Comparison of ENCODE assay signal across 14 cellular contexts in the genomic region with DNA sequence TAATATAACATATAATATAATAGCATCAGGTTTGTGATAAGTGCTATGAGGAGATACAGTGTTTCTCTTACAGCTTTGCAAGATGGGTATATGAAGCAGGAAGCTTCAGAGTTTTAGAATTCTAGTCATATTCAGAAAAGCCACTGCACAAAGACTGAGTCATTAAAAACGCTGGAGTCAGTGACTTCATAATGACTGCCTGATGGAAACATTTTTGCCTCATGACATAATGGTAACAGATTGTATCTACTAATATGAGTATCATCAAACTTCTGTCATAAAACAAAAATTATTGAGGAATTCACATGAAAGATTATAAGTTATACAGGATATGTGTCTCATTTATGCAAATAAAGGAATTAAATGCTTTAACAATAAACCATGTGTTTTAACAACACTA. TPM values are rescaled to one million over a fixed set of nuclear protein-coding genes. Genes with fewer than 3 reads are reported as not detected.
DNase-seq lines count a peak whose midpoint lies in the region; ATAC-seq and TF ChIP-seq lines count a peak whose summit lies in the region.
"Had no signal": no experiment of that assay in that cellular context is flagged by ENCODE, and none has a peak within 500 bp of the region (broad histone marks: within the 10 kb centered on the region; RNA-seq: fewer than 3 reads in every experiment).

No MANE protein-coding gene starts in this region.

- TF ChIP-seq CTCF in uterus (IDR thresholded peaks at IDR 0.05), result no peak

- H3K36me3 ChIP-seq in uterus, result no peaks in the 10 kb centered on the region
- H3K36me3 ChIP-seq: BLaER1 treated with 17β-estradiol and CSF1 and Interleukin-3, amounts not matched to agents 10 nM and 100 nM had no signal

- DNase-seq in AG08395 (ENCODE audit: low spot score) (peak; percentile 28), HS-5 (ENCODE audit: low read depth) (peak; percentile 71), amniotic stem cell (lab: John Stamatoyannopoulos, UW) (peak; percentile 53), hepatic stellate cell (ENCODE audit: low spot score) (peak; percentile 14), T-helper 9 cell (no peak), uterus (no peak)
- DNase-seq in activated CD4-positive, alpha-beta T cell treated with anti-CD3 and anti-CD28 coated beads, Interleukin-2, amount 10 ng/mL, durations not matched to agents 24 days and 14 days, result no peak
- DNase-seq: activated CD4-positive, alpha-beta T cell treated with anti-CD3 and anti-CD28 coated beads for 4 hours had no signal

- no peaks in the 10 kb centered on the region for H3K27me3 ChIP-seq in uterus
- H3K27me3 ChIP-seq: BLaER1 treated with 17β-estradiol and CSF1 and Interleukin-3, amounts not matched to agents 10 nM and 100 nM had no signal

- ATAC-seq in HG02588 (IDR thresholded peaks at IDR 0.05; ENCODE audit: unreplicated experiment), result no peak
- ATAC-seq: activated T-helper 17 cell treated with anti-CD3 and anti-CD28 coated beads, Interleukin-2, amount 50 U/mL, for 72 hours had no signal

- no peaks in the 10 kb centered on the region for H3K4me1 ChIP-seq in uterus
- H3K4me1 ChIP-seq: BLaER1 treated with 17β-estradiol and CSF1 and Interleukin-3, amounts not matched to agents 10 nM and 100 nM had no signal

- H3K4me1 Mint-ChIP-seq in activated CD4-positive, alpha-beta T cell treated with anti-CD3 and anti-CD28 coated beads, Interleukin-2, amount 10 ng/mL, durations not matched to agents 24 days and 14 days, result no peaks in the 10 kb centered on the region
- H3K4me1 Mint-ChIP-seq: activated T-helper 17 cell treated with anti-CD3 and anti-CD28 coated beads, Interleukin-2, amount 50 U/mL, for 72 hours had no signal

- no peak overlapping the region for H3K4me3 Mint-ChIP-seq in activated CD4-positive, alpha-beta T cell treated with anti-CD3 and anti-CD28 coated beads, Interleukin-2, amount 10 ng/mL, durations not matched to agents 24 days and 14 days
- H3K4me3 Mint-ChIP-seq: activated T-helper 17 cell treated with anti-CD3 and anti-CD28 coated beads, Interleukin-2, amount 50 U/mL, for 72 hours; stimulated activated naive CD8-positive, alpha-beta T cell treated with anti-CD3 and anti-CD28 coated beads, Interleukin-15, Interleukin-2, amounts not matched to agents 100 ng/mL and 50 ng/mL, for 24 hours; T-helper 1 cell treated with Interleukin-12 subunit alpha and Interleukin-12 subunit beta and Interleukin-4 antibody, amounts not matched to agents 30 μg/mL and 1 μg/mL, for 36 hours had no signal

- intact Hi-C loops in uterus (cut with DNase I; ENCODE audit: low total_unique reads), result no loop called here
- intact Hi-C loops in activated CD4-positive, alpha-beta T cell treated with anti-CD3 and anti-CD28 coated beads, Interleukin-2, amount 10 ng/mL, durations not matched to agents 24 days and 14 days (cut with micrococcal nuclease), result no loop called here

- no peaks in the 10 kb centered on the region for H3K9me3 Mint-ChIP-seq in activated CD4-positive, alpha-beta T cell treated with anti-CD3 and anti-CD28 coated beads, Interleukin-2, amount 10 ng/mL, durations not matched to agents 24 days and 14 days
- H3K9me3 Mint-ChIP-seq: activated T-helper 17 cell treated with anti-CD3 and anti-CD28 coated beads, Interleukin-2, amount 50 U/mL, for 72 hours; stimulated activated naive CD8-positive, alpha-beta T cell treated with anti-CD3 and anti-CD28 coated beads, Interleukin-15, Interleukin-2, amounts not matched to agents 100 ng/mL and 50 ng/mL, for 24 hours; T-helper 1 cell treated with Interleukin-12 subunit alpha and Interleukin-12 subunit beta and Interleukin-4 antibody, amounts not matched to agents 30 μg/mL and 1 μg/mL, for 36 hours had no signal

- no peak for TF ChIP-seq POLR2A in uterus (IDR thresholded peaks at IDR 0.05)

- H3K27me3 Mint-ChIP-seq in activated CD4-positive, alpha-beta T cell treated with anti-CD3 and anti-CD28 coated beads, Interleukin-2, amount 10 ng/mL, durations not matched to agents 24 days and 14 days, result no peaks in the 10 kb centered on the region
- H3K27me3 Mint-ChIP-seq: activated T-helper 17 cell treated with anti-CD3 and anti-CD28 coated beads, Interleukin-2, amount 50 U/mL, for 72 hours; stimulated activated naive CD8-positive, alpha-beta T cell treated with anti-CD3 and anti-CD28 coated beads, Interleukin-15, Interleukin-2, amounts not matched to agents 100 ng/mL and 50 ng/mL, for 24 hours had no signal

- H3K27ac ChIP-seq in uterus, result no peak overlapping the region
- H3K27ac ChIP-seq: BLaER1 treated with 17β-estradiol and CSF1 and Interleukin-3, amounts not matched to agents 10 nM and 100 nM had no signal

- no peak overlapping the region for H3K27ac Mint-ChIP-seq in activated CD4-positive, alpha-beta T cell treated with anti-CD3 and anti-CD28 coated beads, Interleukin-2, amount 10 ng/mL, durations not matched to agents 24 days and 14 days
- H3K27ac Mint-ChIP-seq: activated T-helper 17 cell treated with anti-CD3 and anti-CD28 coated beads, Interleukin-2, amount 50 U/mL, for 72 hours; stimulated activated naive CD8-positive, alpha-beta T cell treated with anti-CD3 and anti-CD28 coated beads, Interleukin-15, Interleukin-2, amounts not matched to agents 100 ng/mL and 50 ng/mL, for 24 hours; T-helper 1 cell treated with Interleukin-12 subunit alpha and Interleukin-12 subunit beta and Interleukin-4 antibody, amounts not matched to agents 30 μg/mL and 1 μg/mL, for 36 hours had no signal

- no peaks in the 10 kb centered on the region for H3K36me3 Mint-ChIP-seq in activated CD4-positive, alpha-beta T cell treated with anti-CD3 and anti-CD28 coated beads, Interleukin-2, amount 10 ng/mL, durations not matched to agents 24 days and 14 days (ENCODE audit: low read depth)

- H3K9me3 ChIP-seq in uterus, result no peaks in the 10 kb centered on the region
- H3K9me3 ChIP-seq: BLaER1 treated with 17β-estradiol and CSF1 and Interleukin-3, amounts not matched to agents 10 nM and 100 nM had no signal

- H3K4me3 ChIP-seq in uterus, result no peak overlapping the region
- H3K4me3 ChIP-seq: BLaER1 treated with 17β-estradiol and CSF1 and Interleukin-3, amounts not matched to agents 10 nM and 100 nM had no signal

RNA-seq across cellular contexts. Expression of a gene that starts 46.8 kb away (rescaled TPM):
- total RNA-seq in uterus, result 10 to 100 TPM in 1 of 4 donors, 1 to 10 TPM in 1, not detected in 2; 1.2 to 10.4 TPM
- total RNA-seq in activated CD4-positive, alpha-beta T cell treated with anti-CD3 and anti-CD28 coated beads, Interleukin-2, amount 10 ng/mL, durations not matched to agents 24 days and 14 days, result not detected in 2 replicates
- total RNA-seq: activated T-helper 17 cell treated with anti-CD3 and anti-CD28 coated beads, Interleukin-2, amount 50 U/mL, for 72 hours; mononuclear cell had no signal

Comparison
In these comparisons a context has a peak if more than half of its experiments do, and no peak if none do; other contexts are left out.
1. DNase-seq: peak in AG08395 (single experiment), HS-5 (single experiment), amniotic stem cell (single experiment) and hepatic stellate cell (single experiment); none in T-helper 9 cell (single experiment), uterus (0 of 2) and activated CD4-positive, alpha-beta T cell treated with anti-CD3 and anti-CD28 coated beads, Interleukin-2, amount 10 ng/mL, durations not matched to agents 24 days and 14 days (single experiment).